In genomic region chr15:83853232-83853631, GRCh38 we compare ENCODE assay signal across 8 cellular contexts.
"Had no signal": no experiment of that assay in that cellular context is flagged by ENCODE, and none has a peak within 500 bp of the region (broad histone marks: within the 10 kb centered on the region; RNA-seq: fewer than 3 reads in every experiment).

No MANE protein-coding gene starts in this region.

- FAIRE-seq: H1, H54, HTR-8/SVneo had no signal

- ATAC-seq: GM23338 had no signal

- H3K4me3 ChIP-seq: GM23338 had no signal

- H3K27ac ChIP-seq: KMS-11 had no signal

- H3K9ac ChIP-seq: KMS-11 had no signal

- H2AFZ ChIP-seq: GM23338 had no signal

- DNase-seq: H9, HCEC 1CT, KBM-7 had no signal

- H3K4me2 ChIP-seq: GM23338, KMS-11 had no signal
